ENCODE assay signal across 15 cellular contexts in genomic region chr9:20297646-20298084, GRCh38.
DNase-seq lines count a peak whose midpoint lies in the region; ATAC-seq and TF ChIP-seq lines count a peak whose summit lies in the region.
"Had no signal": no experiment of that assay in that cellular context is flagged by ENCODE, and none has a peak within 500 bp of the region (broad histone marks: within the 10 kb centered on the region; RNA-seq: fewer than 3 reads in every experiment).

No MANE protein-coding gene starts in this region.

- H3K27me3 ChIP-seq in breast epithelium (no peaks in the 10 kb centered on the region), muscle layer of colon (ENCODE audit: control insufficient read depth in 1 of 2, insufficient read depth in 2 of 2, low read length in 2 of 2) (no peaks in the 10 kb centered on the region), uterus (no peaks in the 10 kb centered on the region), PC-9 (ENCODE audit: insufficient read depth, low read depth) (no peaks in the 10 kb centered on the region)
- H3K27me3 ChIP-seq: tibial nerve had no signal

- no peaks in the 10 kb centered on the region for H3K9me2 ChIP-seq in PC-9 (ENCODE audit: insufficient read depth)

- TF ChIP-seq POLR2A in breast epithelium (IDR thresholded peaks at IDR 0.05) = no peak
- no peak for TF ChIP-seq POLR2A in uterus (IDR thresholded peaks at IDR 0.05)

- H3K36me3 ChIP-seq in breast epithelium (no peaks in the 10 kb centered on the region), muscle layer of colon (ENCODE audit: insufficient read depth, low read length) (no peaks in the 10 kb centered on the region), uterus (no peaks in the 10 kb centered on the region), PC-9 (ENCODE audit: low read depth) (no peaks in the 10 kb centered on the region)
- H3K36me3 ChIP-seq: tibial nerve had no signal

- H2AFZ ChIP-seq in PC-9 = no peak overlapping the region

- H3K4me3 Mint-ChIP-seq in MCF 10A (ENCODE audit: unreplicated experiment) = no peak overlapping the region
- H3K4me3 Mint-ChIP-seq: activated CD4-positive, alpha-beta T cell treated with anti-CD3 and anti-CD28 coated beads, Interleukin-2, amount 10 ng/mL, durations not matched to agents 7 days and 5 days; activated T-helper 17 cell treated with anti-CD3 and anti-CD28 coated beads, Interleukin-2, amount 50 U/mL, for 72 hours; natural killer cell; T-helper 17 cell had no signal

- ATAC-seq in GM18520 (IDR thresholded peaks at IDR 0.05; ENCODE audit: unreplicated experiment) = no peak
- ATAC-seq: activated T-helper 17 cell treated with anti-CD3 and anti-CD28 coated beads, Interleukin-2, amount 50 U/mL, for 72 hours; T-helper 17 cell had no signal

- H3K27ac ChIP-seq in breast epithelium (no peak overlapping the region), muscle layer of colon (ENCODE audit: low read depth, low read length) (peak overlapping the region; percentile 16), uterus (peak overlapping the region; percentile 72 to 81), PC-9 (no peak overlapping the region)
- H3K27ac ChIP-seq: 22Rv1, tibial nerve had no signal

- H3K4me1 ChIP-seq in breast epithelium = no peaks in the 10 kb centered on the region
- H3K4me1 ChIP-seq in muscle layer of colon (ENCODE audit: insufficient read depth, low read length) = peaks cover 23% of the 10 kb centered on the region
- H3K4me1 ChIP-seq in uterus = peaks cover 0 to 4% of the 10 kb centered on the region in 2 donors
- no peaks in the 10 kb centered on the region for H3K4me1 ChIP-seq in PC-9 (replicated peaks; ENCODE audit: insufficient read depth)
- H3K4me1 ChIP-seq: tibial nerve had no signal

- POLR2A ChIA-PET in MCF 10A (lab: Yijun Ruan, JAX) (no interaction called here), PC-9 (lab: Charles Lee; ENCODE audit: unreplicated experiment) (no interaction called here)

- no peak for TF ChIP-seq CTCF in MCF 10A (IDR thresholded peaks at IDR 0.05; ENCODE audit: unreplicated experiment)
- no peak for TF ChIP-seq CTCF in breast epithelium (IDR thresholded peaks at IDR 0.05)
- TF ChIP-seq CTCF in fibroblast of mammary gland (conservative IDR thresholded peaks at IDR 0.05; ENCODE audit: control insufficient read depth, insufficient read depth, low read depth, low read length) = no peak
- no peak for TF ChIP-seq CTCF in uterus (IDR thresholded peaks at IDR 0.05)
- TF ChIP-seq CTCF in PC-9 (conservative IDR thresholded peaks at IDR 0.05) = no peak

- H3K27me3 Mint-ChIP-seq in MCF 10A (ENCODE audit: insufficient read depth, unreplicated experiment) = no peaks in the 10 kb centered on the region
- H3K27me3 Mint-ChIP-seq: activated T-helper 17 cell treated with anti-CD3 and anti-CD28 coated beads, Interleukin-2, amount 50 U/mL, for 72 hours; T-helper 17 cell had no signal

- no peaks in the 10 kb centered on the region for H3F3A ChIP-seq in PC-9 (ENCODE audit: insufficient read depth, low read depth)

- intact Hi-C loops in MCF 10A (cut with micrococcal nuclease) = no loop called here
- intact Hi-C loops in breast epithelium (cut with DNase I; ENCODE audit: low total_unique reads) = no loop called here
- intact Hi-C loops in uterus (cut with DNase I; ENCODE audit: low total_unique reads) = no loop called here
- intact Hi-C loops in PC-9 (cut with micrococcal nuclease; ENCODE audit: unreplicated experiment) = no loop called here

- H3K4me1 Mint-ChIP-seq in MCF 10A (ENCODE audit: insufficient read depth, unreplicated experiment) = peaks cover 6% of the 10 kb centered on the region
- H3K4me1 Mint-ChIP-seq: natural killer cell had no signal

- H3K79me2 ChIP-seq in PC-9 (ENCODE audit: low read depth) = no peaks in the 10 kb centered on the region

- BruUV-seq in MCF 10A (replicated peaks; lab: Mats Ljungman, UMichigan) = no TSS peak
- BruUV-seq in PC-9 (replicated peaks; lab: Mats Ljungman, UMichigan) = no TSS peak

- H4K20me1 ChIP-seq in PC-9 (ENCODE audit: insufficient read depth) = no peaks in the 10 kb centered on the region

- peaks cover 6% of the 10 kb centered on the region for H3K9me3 Mint-ChIP-seq in MCF 10A (ENCODE audit: unreplicated experiment)
- H3K9me3 Mint-ChIP-seq: natural killer cell had no signal

- no peaks in the 10 kb centered on the region for H3K9me3 ChIP-seq in breast epithelium
- H3K9me3 ChIP-seq in muscle layer of colon (ENCODE audit: low read length) = no peaks in the 10 kb centered on the region
- H3K9me3 ChIP-seq in uterus = no peaks in the 10 kb centered on the region
- no peaks in the 10 kb centered on the region for H3K9me3 ChIP-seq in PC-9 (ENCODE audit: insufficient read depth, low read depth)
- H3K9me3 ChIP-seq: tibial nerve had no signal

- H3K36me3 Mint-ChIP-seq in MCF 10A (ENCODE audit: insufficient read depth, unreplicated experiment) = no peaks in the 10 kb centered on the region
- H3K36me3 Mint-ChIP-seq: natural killer cell had no signal

- CTCF ChIA-PET in MCF 10A (lab: Yijun Ruan, JAX) = no interaction called here
- CTCF ChIA-PET in PC-9 (lab: Charles Lee) = no interaction called here

- H3K9ac ChIP-seq in muscle layer of colon (ENCODE audit: low read length) = no peak overlapping the region

- H3K4me3 ChIP-seq in breast epithelium (no peak overlapping the region), fibroblast of mammary gland (ENCODE audit: control insufficient read depth, low read depth, low read length) (no peak overlapping the region), muscle layer of colon (ENCODE audit: low read depth in 1 of 2, low read length in 2 of 2) (no peak overlapping the region), uterus (no peak overlapping the region), PC-9 (no peak overlapping the region)
- H3K4me3 ChIP-seq: tibial nerve had no signal

- DNase-seq in MCF 10A (ENCODE audit: unreplicated experiment) = no peak
- DNase-seq in breast epithelium (ENCODE audit: low spot score in 2 of 2) = no peak
- DNase-seq in fibroblast of mammary gland (ENCODE audit: low read depth) = peak; percentile 82
- DNase-seq in uterus = peak; percentile 63 to 88
- no peak for DNase-seq in PC-9
- no peak for DNase-seq in NCI-H1092 treated with DMSO at 0.1 percent for 48 hours (lab: John Stamatoyannopoulos, UW)
- DNase-seq: activated CD4-positive, alpha-beta T cell treated with anti-CD3 and anti-CD28 coated beads, Interleukin-2, amount 10 ng/mL, durations not matched to agents 7 days and 5 days; natural killer cell; small intestine; T-helper 17 cell had no signal

- H3K4me2 ChIP-seq in PC-9 = no peak overlapping the region

- peak overlapping the region; percentile 14 for H3K27ac Mint-ChIP-seq in MCF 10A (ENCODE audit: low read depth, unreplicated experiment)
- H3K27ac Mint-ChIP-seq: activated CD4-positive, alpha-beta T cell treated with anti-CD3 and anti-CD28 coated beads, Interleukin-2, amount 10 ng/mL, durations not matched to agents 7 days and 5 days; activated T-helper 17 cell treated with anti-CD3 and anti-CD28 coated beads, Interleukin-2, amount 50 U/mL, for 72 hours; natural killer cell; T-helper 17 cell had no signal

Comparison
In these comparisons a context has a peak if more than half of its experiments do, and no peak if none do; other contexts are left out.
1. DNase-seq: peak in fibroblast of mammary gland (single experiment) and uterus (2 of 2); none in MCF 10A (single experiment), breast epithelium (0 of 2), PC-9 (0 of 2) and NCI-H1092 treated with DMSO at 0.1 percent for 48 hours (single experiment).
2. H3K27ac ChIP-seq: peak in muscle layer of colon (single experiment) and uterus (2 of 2); none in breast epithelium (0 of 2) and PC-9 (single experiment).